ENCODE assay signal across 11 cellular contexts in genomic region chr7:41882271-41882670, GRCh38.
DNase-seq lines count a peak whose midpoint lies in the region; ATAC-seq and TF ChIP-seq lines count a peak whose summit lies in the region.
"Had no signal": no experiment of that assay in that cellular context is flagged by ENCODE, and none has a peak within 500 bp of the region (broad histone marks: within the 10 kb centered on the region; RNA-seq: fewer than 3 reads in every experiment).

No MANE protein-coding gene starts in this region.

- H3K4me2 ChIP-seq in BLaER1 treated with 17β-estradiol and CSF1 and Interleukin-3, amounts not matched to agents 10 nM and 100 nM = peak overlapping the region; percentile 68 to 91 (median 81)
- no peak overlapping the region for H3K4me2 ChIP-seq in mammary epithelial cell (ENCODE audit: insufficient read depth, low read depth, low read length)

- no peaks in the 10 kb centered on the region for H3K36me3 Mint-ChIP-seq in effector memory CD8-positive, alpha-beta T cell (ENCODE audit: insufficient read depth)

- peaks cover 8 to 14% of the 10 kb centered on the region in 2 donors for H3K4me1 Mint-ChIP-seq in effector memory CD8-positive, alpha-beta T cell (ENCODE audit: low read depth in 2 of 2)

- peak overlapping the region; percentile 27 to 83 (median 61); a peak in 19 of 22 replicates for H3K9ac ChIP-seq in BLaER1 treated with 17β-estradiol and CSF1 and Interleukin-3, amounts not matched to agents 10 nM and 100 nM
- no peak overlapping the region for H3K9ac ChIP-seq in mammary epithelial cell (ENCODE audit: insufficient read depth, low read length)

- CTCF ChIA-PET in mammary epithelial cell (lab: Charles Lee; ENCODE audit: low non-redundant PET) = no interaction called here

- H3K4me1 ChIP-seq in BLaER1 treated with 17β-estradiol and CSF1 and Interleukin-3, amounts not matched to agents 10 nM and 100 nM = peaks cover 61 to 70% (median 65%) of the 10 kb centered on the region in 10 experiments
- H3K4me1 ChIP-seq in mammary epithelial cell (ENCODE audit: insufficient read depth, low read length) (peaks cover 33% of the 10 kb centered on the region), breast epithelium (peaks cover 0 to 2% of the 10 kb centered on the region in 2 donors)
- H3K4me1 ChIP-seq: prostate gland, SJCRH30 had no signal

- DNase-seq in HL-60 (ENCODE audit: low read depth in 1 of 2, low spot score in 1 of 2) = no peak
- no peak for DNase-seq in effector memory CD8-positive, alpha-beta T cell
- no peak for DNase-seq in mammary epithelial cell
- no peak for DNase-seq in breast epithelium (ENCODE audit: low spot score in 2 of 2)
- no peak for DNase-seq in SIG-M5 treated with dmso at 0.1 percent for 504 hours (lab: John Stamatoyannopoulos, UW; ENCODE audit: unreplicated experiment)
- DNase-seq: NCI-H2107, SJCRH30 had no signal

- H3K27me3 ChIP-seq in BLaER1 treated with 17β-estradiol and CSF1 and Interleukin-3, amounts not matched to agents 10 nM and 100 nM = peaks cover 0 to 25% (median 0%) of the 10 kb centered on the region in 11 experiments; a peak in 3 of 22 replicates
- H3K27me3 ChIP-seq in HL-60 (ENCODE audit: insufficient read depth, poor library complexity, severe bottlenecking) (no peaks in the 10 kb centered on the region), mammary epithelial cell (ENCODE audit: insufficient read depth, low read length) (no peaks in the 10 kb centered on the region), breast epithelium (no peaks in the 10 kb centered on the region)

- H3K4me3 Mint-ChIP-seq in effector memory CD8-positive, alpha-beta T cell = peak overlapping the region; percentile 79 to 80

- peaks cover 0 to 4% (median 0%) of the 10 kb centered on the region in 11 experiments; a peak in 1 of 22 replicates for H4K20me1 ChIP-seq in BLaER1 treated with 17β-estradiol and CSF1 and Interleukin-3, amounts not matched to agents 10 nM and 100 nM
- H4K20me1 ChIP-seq in mammary epithelial cell (ENCODE audit: insufficient read depth, low read length) = no peaks in the 10 kb centered on the region

- peak overlapping the region; percentile 96 to 98 for H3K27ac Mint-ChIP-seq in effector memory CD8-positive, alpha-beta T cell

- H3K36me3 ChIP-seq in BLaER1 treated with 17β-estradiol and CSF1 and Interleukin-3, amounts not matched to agents 10 nM and 100 nM = no peaks in the 10 kb centered on the region
- H3K36me3 ChIP-seq in mammary epithelial cell (ENCODE audit: insufficient read depth, low read length) (no peaks in the 10 kb centered on the region), breast epithelium (no peaks in the 10 kb centered on the region)
- H3K36me3 ChIP-seq: prostate gland, SJCRH30 had no signal

- BruUV-seq in mammary epithelial cell (replicated peaks; lab: Mats Ljungman, UMichigan) = no TSS peak

- no peak for TF ChIP-seq CTCF in HL-60 (IDR thresholded peaks at IDR 0.05; ENCODE audit: insufficient read depth, low read length)
- TF ChIP-seq CTCF in mammary epithelial cell (conservative IDR thresholded peaks at IDR 0.05 in 1 of 2, IDR thresholded peaks at IDR 0.05 in 1 of 2; ENCODE audit: extremely low read depth in 1 of 2, insufficient read depth in 1 of 2, low read depth in 1 of 2, low read length in 2 of 2) = no peak
- TF ChIP-seq CTCF in breast epithelium (IDR thresholded peaks at IDR 0.05) = no peak

- in situ Hi-C loops in mammary epithelial cell (cut with MboI; ENCODE audit: low sequenced_read_pairs in 2 of 2) = no loop called here

- peak overlapping the region in 6 of 10 experiments; percentile 5 to 43 (median 26); a peak in 6 of 20 replicates for H3K4me3 ChIP-seq in BLaER1 treated with 17β-estradiol and CSF1 and Interleukin-3, amounts not matched to agents 10 nM and 100 nM
- H3K4me3 ChIP-seq in HL-60 (replicated peaks; ENCODE audit: insufficient read depth, low read length) (no peak overlapping the region), mammary epithelial cell (replicated peaks in 1 of 3; ENCODE audit: insufficient read depth in 1 of 3, low read depth in 2 of 3, low read length in 3 of 3) (no peak overlapping the region), breast epithelium (no peak overlapping the region)
- H3K4me3 ChIP-seq: prostate gland, SJCRH30 had no signal

- peak; percentile 7 for ATAC-seq in GM19023 (IDR thresholded peaks at IDR 0.05; ENCODE audit: unreplicated experiment)
- ATAC-seq in effector memory CD8-positive, alpha-beta T cell (replicated peaks) = no peak
- no peak for ATAC-seq in HG02798 (IDR thresholded peaks at IDR 0.05; ENCODE audit: poor library complexity, unreplicated experiment)

- dilution Hi-C loops in mammary epithelial cell (cut with HindIII; ENCODE audit: low sequenced_read_pairs) = no loop called here

- peaks cover 0 to 2% of the 10 kb centered on the region in 2 donors for H3K9me3 Mint-ChIP-seq in effector memory CD8-positive, alpha-beta T cell

- peaks cover 0 to 1% of the 10 kb centered on the region in 2 donors for H3K27me3 Mint-ChIP-seq in effector memory CD8-positive, alpha-beta T cell

- H3K79me2 ChIP-seq in mammary epithelial cell (ENCODE audit: insufficient read depth, low read length) = no peaks in the 10 kb centered on the region

- H2AFZ ChIP-seq in mammary epithelial cell (ENCODE audit: low read depth, low read length) = no peak overlapping the region

- 90% methylated on average over 6 of the region's 6 CpGs for WGBS in mammary epithelial cell (ENCODE audit: low coverage, missing lambda C conversion rate)

- intact Hi-C loops in mammary epithelial cell (cut with micrococcal nuclease) = no loop called here
- intact Hi-C loops in breast epithelium (cut with DNase I; ENCODE audit: low total_unique reads) = no loop called here

- peaks cover 0 to 17% (median 12%) of the 10 kb centered on the region in 11 experiments; a peak in 19 of 22 replicates for H3K9me3 ChIP-seq in BLaER1 treated with 17β-estradiol and CSF1 and Interleukin-3, amounts not matched to agents 10 nM and 100 nM (replicated peaks in 1 of 11)
- no peaks in the 10 kb centered on the region for H3K9me3 ChIP-seq in mammary epithelial cell (replicated peaks; ENCODE audit: insufficient read depth, low read length)
- no peaks in the 10 kb centered on the region for H3K9me3 ChIP-seq in breast epithelium
- H3K9me3 ChIP-seq: prostate gland, SJCRH30 had no signal

- peak overlapping the region; percentile 74 to 96 (median 80) for H3K27ac ChIP-seq in BLaER1 treated with 17β-estradiol and CSF1 and Interleukin-3, amounts not matched to agents 10 nM and 100 nM
- H3K27ac ChIP-seq in HL-60 (replicated peaks) (peak overlapping the region; percentile 84), mammary epithelial cell (ENCODE audit: insufficient read depth, low read depth, low read length) (no peak overlapping the region), breast epithelium (peak overlapping the region in 1 of 2 donors; percentile 5)
- H3K27ac ChIP-seq: prostate gland, SJCRH30 had no signal

- no peak for TF ChIP-seq POLR2A in breast epithelium (IDR thresholded peaks at IDR 0.05)

Comparison
In these comparisons a context has a peak if more than half of its experiments do, and no peak if none do; other contexts are left out.
1. H3K4me3 ChIP-seq: peak in BLaER1 treated with 17β-estradiol and CSF1 and Interleukin-3, amounts not matched to agents 10 nM and 100 nM (6 of 10); none in HL-60 (single experiment), mammary epithelial cell (0 of 3) and breast epithelium (0 of 3).